7 cellular contexts compared by ENCODE assay signal in the genomic region with DNA sequence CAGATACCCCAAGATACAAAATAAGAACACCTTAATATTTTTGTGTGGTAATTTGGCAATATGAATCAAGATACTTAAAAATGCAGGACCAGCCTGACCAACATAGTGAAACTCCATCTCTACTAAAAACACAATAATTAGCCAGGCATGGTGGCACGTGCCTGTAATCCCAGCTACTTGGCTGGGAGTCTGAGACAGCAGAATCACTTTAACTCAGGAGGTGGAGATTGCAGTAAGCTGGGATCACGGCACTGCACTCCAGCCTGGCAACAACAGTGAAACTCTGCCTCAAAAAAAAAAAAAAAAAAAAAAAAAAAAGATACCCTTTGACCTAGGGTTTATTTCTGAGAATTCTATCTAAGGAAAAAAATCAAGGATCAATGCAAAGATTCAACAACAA.
"Had no signal": no experiment of that assay in that cellular context is flagged by ENCODE, and none has a peak within 500 bp of the region (broad histone marks: within the 10 kb centered on the region; RNA-seq: fewer than 3 reads in every experiment).

No MANE protein-coding gene starts in this region.

- FAIRE-seq: H1, H54, HepG2 had no signal

- H3K4me2 ChIP-seq: GM23338 had no signal

- H2AFZ ChIP-seq: GM23338 had no signal

- H3K4me3 ChIP-seq: GM23338 had no signal

- ATAC-seq: GM23338, HepG2 had no signal

- DNase-seq: H9, HCEC 1CT, KBM-7 had no signal
